1 cellular context compared by ENCODE assay signal in the genomic region with DNA sequence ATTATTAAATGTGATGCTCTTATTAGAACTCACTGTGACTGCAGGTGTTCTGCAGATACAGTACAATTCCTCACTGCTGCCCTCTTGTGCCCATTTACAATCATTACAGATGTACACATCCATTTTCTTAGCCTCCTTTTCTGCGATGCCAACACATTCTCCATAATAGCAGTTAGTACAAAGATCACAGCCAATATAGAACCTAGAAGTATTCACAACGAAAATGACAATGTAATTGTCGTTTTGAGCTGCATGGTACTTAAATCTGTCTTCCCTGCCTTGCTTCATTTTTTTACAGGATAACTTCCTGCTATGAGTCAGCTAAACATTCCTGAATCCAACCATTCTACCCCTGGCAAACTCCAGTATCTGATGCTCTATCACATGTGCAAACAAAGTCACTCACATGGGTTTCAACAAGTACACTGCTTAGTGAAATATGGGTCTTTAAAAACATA.
TF ChIP-seq lines count a peak whose summit lies in the region.
"Not testable (repeated sequence)": the region's sequence is repeated elsewhere in the genome, so short reads cannot be mapped to it uniquely, and the experiment has no call there.

No MANE protein-coding gene starts in this region.

TF ChIP-seq in HepG2, 621 proteins besides CTCF, POLR2A, EP300 and RAD21 (continued from another document):
- TF ChIP-seq, protein P1, sequence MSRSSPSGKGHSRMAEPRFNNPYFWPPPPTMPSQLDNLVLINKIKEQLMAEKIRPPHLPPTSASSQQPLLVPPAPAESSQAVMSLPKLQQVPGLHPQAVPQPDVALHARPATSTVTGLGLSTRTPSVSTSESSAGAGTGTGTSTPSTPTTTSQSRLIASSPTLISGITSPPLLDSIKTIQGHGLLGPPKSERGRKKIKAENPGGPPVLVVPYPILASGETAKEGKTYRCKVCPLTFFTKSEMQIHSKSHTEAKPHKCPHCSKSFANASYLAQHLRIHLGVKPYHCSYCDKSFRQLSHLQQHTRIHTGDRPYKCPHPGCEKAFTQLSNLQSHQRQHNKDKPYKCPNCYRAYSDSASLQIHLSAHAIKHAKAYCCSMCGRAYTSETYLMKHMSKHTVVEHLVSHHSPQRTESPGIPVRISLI (CRISPR knock-in tag; IDR thresholded peaks at IDR 0.05; ENCODE audit: borderline replicate concordance): peak; percentile 42; the same call in 1 of the 2 replicates
- TF ChIP-seq, protein P2, sequence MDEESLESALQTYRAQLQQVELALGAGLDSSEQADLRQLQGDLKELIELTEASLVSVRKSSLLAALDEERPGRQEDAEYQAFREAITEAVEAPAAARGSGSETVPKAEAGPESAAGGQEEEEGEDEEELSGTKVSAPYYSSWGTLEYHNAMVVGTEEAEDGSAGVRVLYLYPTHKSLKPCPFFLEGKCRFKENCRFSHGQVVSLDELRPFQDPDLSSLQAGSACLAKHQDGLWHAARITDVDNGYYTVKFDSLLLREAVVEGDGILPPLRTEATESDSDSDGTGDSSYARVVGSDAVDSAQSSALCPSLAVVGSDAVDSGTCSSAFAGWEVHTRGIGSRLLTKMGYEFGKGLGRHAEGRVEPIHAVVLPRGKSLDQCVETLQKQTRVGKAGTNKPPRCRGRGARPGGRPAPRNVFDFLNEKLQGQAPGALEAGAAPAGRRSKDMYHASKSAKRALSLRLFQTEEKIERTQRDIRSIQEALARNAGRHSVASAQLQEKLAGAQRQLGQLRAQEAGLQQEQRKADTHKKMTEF (CRISPR knock-in tag; IDR thresholded peaks at IDR 0.05): peak; percentile 74
- TF ChIP-seq NFE2 (CRISPR knock-in tag; IDR thresholded peaks at IDR 0.05) (peak; percentile 51), FOXA1 (CRISPR knock-in tag; IDR thresholded peaks at IDR 0.05) (peak; percentile 62), IRF2 (CRISPR knock-in tag; IDR thresholded peaks at IDR 0.05) (peak; percentile 58; the same call in 1 of the 2 replicates), GABPA (CRISPR knock-in tag; IDR thresholded peaks at IDR 0.05; ENCODE audit: low read depth) (peak; percentile 32; the same call in 1 of the 2 replicates), CREB1 (IDR thresholded peaks at IDR 0.05) (peak; percentile 39; the same call in 1 of the 2 replicates), CREB1 (CRISPR knock-in tag; IDR thresholded peaks at IDR 0.05) (peak; percentile 52), ZNF264 (CRISPR knock-in tag; IDR thresholded peaks at IDR 0.05) (peak; percentile 49; the same call in 1 of the 2 replicates), HOXA5 (CRISPR knock-in tag; IDR thresholded peaks at IDR 0.05) (0 out of 2 replicates have a peak, but pooled peaks have one; percentile 43), RCOR2 (CRISPR knock-in tag; IDR thresholded peaks at IDR 0.05) (peak; percentile 53; the same call in 1 of the 2 replicates), ZFP1 (CRISPR knock-in tag; IDR thresholded peaks at IDR 0.05) (0 out of 2 replicates have a peak, but pooled peaks have one; percentile 25), FOXA3 (CRISPR knock-in tag; IDR thresholded peaks at IDR 0.05) (peak; percentile 79), MXD4 (CRISPR knock-in tag; IDR thresholded peaks at IDR 0.05) (peak; percentile 23; the same call in 1 of the 2 replicates), BHLHE40 (IDR thresholded peaks at IDR 0.05; ENCODE audit: low read length) (0 out of 2 replicates have a peak, but pooled peaks have one; percentile 47), ZKSCAN8 (CRISPR knock-in tag; IDR thresholded peaks at IDR 0.05; ENCODE audit: borderline replicate concordance) (peak; percentile 31; the same call in 1 of the 2 replicates), FOSL1 (CRISPR knock-in tag; IDR thresholded peaks at IDR 0.05; ENCODE audit: borderline replicate concordance) (peak; percentile 40; the same call in 1 of the 2 replicates), MXI1 (IDR thresholded peaks at IDR 0.05; ENCODE audit: borderline replicate concordance, low read depth, low read length) (peak; percentile 60; the same call in 1 of the 3 replicates), SOX5 (CRISPR knock-in tag; IDR thresholded peaks at IDR 0.05; ENCODE audit: borderline replicate concordance) (peak; percentile 62), SAP130 (CRISPR knock-in tag; IDR thresholded peaks at IDR 0.05; ENCODE audit: low read depth) (peak; percentile 76), DNMT3B (CRISPR knock-in tag; conservative IDR thresholded peaks at IDR 0.05) (0 out of 2 replicates have a peak, but pooled peaks have one; percentile 37), MAFF (IDR thresholded peaks at IDR 0.05; ENCODE audit: low read depth, low read length) (peak; percentile 36; the same call in 1 of the 2 replicates), CEBPG (CRISPR knock-in tag; IDR thresholded peaks at IDR 0.05) (peak; percentile 33; the same call in 1 of the 2 replicates)
- not testable (repeated sequence) for TF ChIP-seq FOXA1 (IDR thresholded peaks at IDR 0.05); GABPA (IDR thresholded peaks at IDR 0.05; ENCODE audit: low read depth, low read length)
- TF ChIP-seq, protein P3, sequence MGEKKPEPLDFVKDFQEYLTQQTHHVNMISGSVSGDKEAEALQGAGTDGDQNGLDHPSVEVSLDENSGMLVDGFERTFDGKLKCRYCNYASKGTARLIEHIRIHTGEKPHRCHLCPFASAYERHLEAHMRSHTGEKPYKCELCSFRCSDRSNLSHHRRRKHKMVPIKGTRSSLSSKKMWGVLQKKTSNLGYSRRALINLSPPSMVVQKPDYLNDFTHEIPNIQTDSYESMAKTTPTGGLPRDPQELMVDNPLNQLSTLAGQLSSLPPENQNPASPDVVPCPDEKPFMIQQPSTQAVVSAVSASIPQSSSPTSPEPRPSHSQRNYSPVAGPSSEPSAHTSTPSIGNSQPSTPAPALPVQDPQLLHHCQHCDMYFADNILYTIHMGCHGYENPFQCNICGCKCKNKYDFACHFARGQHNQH (CRISPR knock-in tag; IDR thresholded peaks at IDR 0.05): peak; percentile 47; the same call in 1 of the 2 replicates
- TF ChIP-seq, protein P4, sequence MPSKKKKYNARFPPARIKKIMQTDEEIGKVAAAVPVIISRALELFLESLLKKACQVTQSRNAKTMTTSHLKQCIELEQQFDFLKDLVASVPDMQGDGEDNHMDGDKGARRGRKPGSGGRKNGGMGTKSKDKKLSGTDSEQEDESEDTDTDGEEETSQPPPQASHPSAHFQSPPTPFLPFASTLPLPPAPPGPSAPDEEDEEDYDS (CRISPR knock-in tag; IDR thresholded peaks at IDR 0.05): 0 out of 2 replicates have a peak, but pooled peaks have one; percentile 43
- TF ChIP-seq, protein P5, sequence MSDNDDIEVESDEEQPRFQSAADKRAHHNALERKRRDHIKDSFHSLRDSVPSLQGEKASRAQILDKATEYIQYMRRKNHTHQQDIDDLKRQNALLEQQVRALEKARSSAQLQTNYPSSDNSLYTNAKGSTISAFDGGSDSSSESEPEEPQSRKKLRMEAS (IDR thresholded peaks at IDR 0.05): peak; percentile 22; the same call in 1 of the 2 replicates
- TF ChIP-seq, protein P6, sequence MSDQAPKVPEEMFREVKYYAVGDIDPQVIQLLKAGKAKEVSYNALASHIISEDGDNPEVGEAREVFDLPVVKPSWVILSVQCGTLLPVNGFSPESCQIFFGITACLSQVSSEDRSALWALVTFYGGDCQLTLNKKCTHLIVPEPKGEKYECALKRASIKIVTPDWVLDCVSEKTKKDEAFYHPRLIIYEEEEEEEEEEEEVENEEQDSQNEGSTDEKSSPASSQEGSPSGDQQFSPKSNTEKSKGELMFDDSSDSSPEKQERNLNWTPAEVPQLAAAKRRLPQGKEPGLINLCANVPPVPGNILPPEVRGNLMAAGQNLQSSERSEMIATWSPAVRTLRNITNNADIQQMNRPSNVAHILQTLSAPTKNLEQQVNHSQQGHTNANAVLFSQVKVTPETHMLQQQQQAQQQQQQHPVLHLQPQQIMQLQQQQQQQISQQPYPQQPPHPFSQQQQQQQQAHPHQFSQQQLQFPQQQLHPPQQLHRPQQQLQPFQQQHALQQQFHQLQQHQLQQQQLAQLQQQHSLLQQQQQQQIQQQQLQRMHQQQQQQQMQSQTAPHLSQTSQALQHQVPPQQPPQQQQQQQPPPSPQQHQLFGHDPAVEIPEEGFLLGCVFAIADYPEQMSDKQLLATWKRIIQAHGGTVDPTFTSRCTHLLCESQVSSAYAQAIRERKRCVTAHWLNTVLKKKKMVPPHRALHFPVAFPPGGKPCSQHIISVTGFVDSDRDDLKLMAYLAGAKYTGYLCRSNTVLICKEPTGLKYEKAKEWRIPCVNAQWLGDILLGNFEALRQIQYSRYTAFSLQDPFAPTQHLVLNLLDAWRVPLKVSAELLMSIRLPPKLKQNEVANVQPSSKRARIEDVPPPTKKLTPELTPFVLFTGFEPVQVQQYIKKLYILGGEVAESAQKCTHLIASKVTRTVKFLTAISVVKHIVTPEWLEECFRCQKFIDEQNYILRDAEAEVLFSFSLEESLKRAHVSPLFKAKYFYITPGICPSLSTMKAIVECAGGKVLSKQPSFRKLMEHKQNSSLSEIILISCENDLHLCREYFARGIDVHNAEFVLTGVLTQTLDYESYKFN (CRISPR knock-in tag; conservative IDR thresholded peaks at IDR 0.05): 0 out of 2 replicates have a peak, but pooled peaks have one; percentile 10
- TF ChIP-seq, protein P7, sequence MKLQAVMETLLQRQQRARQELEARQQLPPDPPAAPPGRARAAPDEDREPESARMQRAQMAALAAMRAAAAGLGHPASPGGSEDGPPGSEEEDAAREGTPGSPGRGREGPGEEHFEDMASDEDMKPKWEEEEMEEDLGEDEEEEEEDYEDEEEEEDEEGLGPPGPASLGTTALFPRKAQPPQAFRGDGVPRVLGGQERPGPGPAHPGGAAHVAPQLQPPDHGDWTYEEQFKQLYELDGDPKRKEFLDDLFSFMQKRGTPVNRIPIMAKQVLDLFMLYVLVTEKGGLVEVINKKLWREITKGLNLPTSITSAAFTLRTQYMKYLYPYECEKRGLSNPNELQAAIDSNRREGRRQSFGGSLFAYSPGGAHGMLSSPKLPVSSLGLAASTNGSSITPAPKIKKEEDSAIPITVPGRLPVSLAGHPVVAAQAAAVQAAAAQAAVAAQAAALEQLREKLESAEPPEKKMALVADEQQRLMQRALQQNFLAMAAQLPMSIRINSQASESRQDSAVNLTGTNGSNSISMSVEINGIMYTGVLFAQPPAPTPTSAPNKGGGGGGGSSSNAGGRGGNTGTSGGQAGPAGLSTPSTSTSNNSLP (IDR thresholded peaks at IDR 0.05; ENCODE audit: low read depth, low read length): peak; percentile 66; the same call in 1 of the 2 replicates
- TF ChIP-seq, protein P8, sequence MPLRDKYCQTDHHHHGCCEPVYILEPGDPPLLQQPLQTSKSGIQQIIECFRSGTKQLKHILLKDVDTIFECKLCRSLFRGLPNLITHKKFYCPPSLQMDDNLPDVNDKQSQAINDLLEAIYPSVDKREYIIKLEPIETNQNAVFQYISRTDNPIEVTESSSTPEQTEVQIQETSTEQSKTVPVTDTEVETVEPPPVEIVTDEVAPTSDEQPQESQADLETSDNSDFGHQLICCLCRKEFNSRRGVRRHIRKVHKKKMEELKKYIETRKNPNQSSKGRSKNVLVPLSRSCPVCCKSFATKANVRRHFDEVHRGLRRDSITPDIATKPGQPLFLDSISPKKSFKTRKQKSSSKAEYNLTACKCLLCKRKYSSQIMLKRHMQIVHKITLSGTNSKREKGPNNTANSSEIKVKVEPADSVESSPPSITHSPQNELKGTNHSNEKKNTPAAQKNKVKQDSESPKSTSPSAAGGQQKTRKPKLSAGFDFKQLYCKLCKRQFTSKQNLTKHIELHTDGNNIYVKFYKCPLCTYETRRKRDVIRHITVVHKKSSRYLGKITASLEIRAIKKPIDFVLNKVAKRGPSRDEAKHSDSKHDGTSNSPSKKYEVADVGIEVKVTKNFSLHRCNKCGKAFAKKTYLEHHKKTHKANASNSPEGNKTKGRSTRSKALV (CRISPR knock-in tag; IDR thresholded peaks at IDR 0.05): peak; percentile 54; the same call in 1 of the 2 replicates
TF ChIP-seq in HepG2: peak in this region for 72; not testable (repeated sequence) for 549.
